Comparison of ENCODE assay signal across 21 cellular contexts in genomic region chr2:28628987-28629386, GRCh38.
A peak's percentile ranks its signal among the peaks of the same experiment; 100 is the strongest.
DNase-seq lines count a peak whose midpoint lies in the region; ATAC-seq and TF ChIP-seq lines count a peak whose summit lies in the region.
"Had no signal": no experiment of that assay in that cellular context is flagged by ENCODE, and none has a peak within 500 bp of the region (broad histone marks: within the 10 kb centered on the region; RNA-seq: fewer than 3 reads in every experiment).

No MANE protein-coding gene starts in this region.

- no peak overlapping the region for H2BK5ac ChIP-seq in mesenchymal stem cell (ENCODE audit: low read depth, low read length, poor library complexity, severe bottlenecking)

- no peak overlapping the region for H3K4ac ChIP-seq in mesenchymal stem cell (ENCODE audit: low read depth in 1 of 2, low read length in 2 of 2)

- WGBS in esophagus muscularis mucosa: 94% methylated on average over 5 of the region's 5 CpGs
- 93% methylated on average over 5 of the region's 5 CpGs for WGBS in mesenchymal stem cell

- peaks cover 51 to 98% (median 94%) of the 10 kb centered on the region in 4 donors for H3K4me1 ChIP-seq in esophagus muscularis mucosa
- H3K4me1 ChIP-seq in mesenchymal stem cell (ENCODE audit: control insufficient read depth, insufficient read depth, low read depth, low read length): peaks cover 10% of the 10 kb centered on the region
- peaks cover 68% of the 10 kb centered on the region for H3K4me1 ChIP-seq in stomach smooth muscle (ENCODE audit: control insufficient read depth, insufficient read depth, low read length)
- peaks cover 5 to 27% (median 15%) of the 10 kb centered on the region in 4 donors for H3K4me1 ChIP-seq in Peyer's patch
- H3K4me1 ChIP-seq: BE2C had no signal

- H4K8ac ChIP-seq in mesenchymal stem cell (ENCODE audit: low read length): no peak overlapping the region

- intact Hi-C loops in esophagus muscularis mucosa (cut with DNase I): no loop called here

- H2BK12ac ChIP-seq in mesenchymal stem cell (ENCODE audit: low read length in 2 of 2): peak overlapping the region; percentile 52 to 72

- no peak overlapping the region for H2BK120ac ChIP-seq in mesenchymal stem cell (ENCODE audit: low read depth, low read length)

- no peak for ATAC-seq in HG03135 (IDR thresholded peaks at IDR 0.05; ENCODE audit: unreplicated experiment)
- ATAC-seq: PC-3 had no signal

- H3K79me1 ChIP-seq in mesenchymal stem cell (replicated peaks; ENCODE audit: low read length, poor library complexity, severe bottlenecking): no peaks in the 10 kb centered on the region

- TF ChIP-seq CTCF in esophagus muscularis mucosa (IDR thresholded peaks at IDR 0.05) (no peak), Peyer's patch (IDR thresholded peaks at IDR 0.05) (no peak)

- H2AK5ac ChIP-seq in mesenchymal stem cell (ENCODE audit: low read length, severe bottlenecking): no peak overlapping the region

- H2AFZ ChIP-seq in mesenchymal stem cell (ENCODE audit: low read depth, low read length): no peak overlapping the region

- H4K91ac ChIP-seq in mesenchymal stem cell (ENCODE audit: low read length): peak overlapping the region; percentile 88

- H3K18ac ChIP-seq in mesenchymal stem cell (ENCODE audit: low read depth in 1 of 2, low read length in 2 of 2): peak overlapping the region in 1 of 2 experiments; percentile 52

- no peak overlapping the region for H3K9ac ChIP-seq in mesenchymal stem cell (ENCODE audit: low read length)
- H3K9ac ChIP-seq in stomach smooth muscle (ENCODE audit: low read length in 2 of 2): no peak overlapping the region

- H3K4me3 ChIP-seq in esophagus muscularis mucosa: no peak overlapping the region
- no peak overlapping the region for H3K4me3 ChIP-seq in mesenchymal stem cell (ENCODE audit: insufficient read depth in 1 of 2, low read depth in 1 of 2, low read length in 2 of 2)
- H3K4me3 ChIP-seq in stomach smooth muscle (ENCODE audit: low read length in 2 of 2): no peak overlapping the region
- no peak overlapping the region for H3K4me3 ChIP-seq in Peyer's patch
- H3K4me3 ChIP-seq: MG63 had no signal

- peak overlapping the region; percentile 73 for H2BK15ac ChIP-seq in mesenchymal stem cell (ENCODE audit: low read depth, poor library complexity, severe bottlenecking)

- no peaks in the 10 kb centered on the region for H3K36me3 ChIP-seq in esophagus muscularis mucosa
- H3K36me3 ChIP-seq in mesenchymal stem cell (ENCODE audit: control insufficient read depth in 1 of 2, insufficient read depth in 2 of 2, low read depth in 1 of 2, low read length in 2 of 2): no peaks in the 10 kb centered on the region
- H3K36me3 ChIP-seq in stomach smooth muscle (ENCODE audit: control insufficient read depth in 2 of 2, insufficient read depth in 2 of 2, low read length in 2 of 2): no peaks in the 10 kb centered on the region
- H3K36me3 ChIP-seq in Peyer's patch: no peaks in the 10 kb centered on the region
- H3K36me3 ChIP-seq: BE2C, MG63 had no signal

- H3K27ac ChIP-seq in esophagus muscularis mucosa (replicated peaks in 1 of 4) (peak overlapping the region; percentile 92 to 98 (median 96)), mesenchymal stem cell (ENCODE audit: low read length, poor library complexity, severe bottlenecking) (no peak overlapping the region), stomach smooth muscle (ENCODE audit: low read length) (peak overlapping the region; percentile 41), Peyer's patch (peak overlapping the region in 1 of 4 donors; percentile 84)

- H3K27me3 ChIP-seq in esophagus muscularis mucosa: no peaks in the 10 kb centered on the region
- H3K27me3 ChIP-seq in mesenchymal stem cell (ENCODE audit: control insufficient read depth in 1 of 2, insufficient read depth in 1 of 2, low read length in 2 of 2): no peaks in the 10 kb centered on the region
- no peaks in the 10 kb centered on the region for H3K27me3 ChIP-seq in stomach smooth muscle (ENCODE audit: control insufficient read depth in 1 of 2, insufficient read depth in 2 of 2, low read length in 2 of 2)
- H3K27me3 ChIP-seq in Peyer's patch: no peaks in the 10 kb centered on the region
- H3K27me3 ChIP-seq: BE2C, MG63 had no signal

- TF ChIP-seq POLR2A in esophagus muscularis mucosa (IDR thresholded peaks at IDR 0.05; ENCODE audit: low read depth): no peak
- no peak for TF ChIP-seq POLR2A in Peyer's patch (IDR thresholded peaks at IDR 0.05)

- H3K23ac ChIP-seq in mesenchymal stem cell (ENCODE audit: low read length in 2 of 2): no peak overlapping the region

- no peak overlapping the region for H3K4me2 ChIP-seq in mesenchymal stem cell (ENCODE audit: low read length, poor library complexity, severe bottlenecking)

- no peak overlapping the region for H3K14ac ChIP-seq in mesenchymal stem cell (ENCODE audit: low read length in 2 of 2)

- peak; percentile 34 for DNase-seq in activated effector memory CD4-positive, alpha-beta T cell treated with anti-CD3 and anti-CD28 coated beads, Interleukin-2, amount 50 U/mL, for 16 hours
- no peak for DNase-seq in activated effector memory CD4-positive, alpha-beta T cell treated with Interleukin-2 at 50 U/mL for 16 hours
- DNase-seq in esophagus muscularis mucosa (ENCODE audit: extremely low spot score) (no peak), mesenchymal stem cell (no peak), Peyer's patch (no peak)
- DNase-seq in activated CD4-positive, alpha-beta T cell treated with anti-CD3 and anti-CD28 coated beads for 48 hours: no peak
- DNase-seq: 8988T; BE2C; Calu3; CD4-positive, alpha-beta T cell; DMS53; Karpas-422; MG63; NCI-H1092; NCI-H146; NCI-H2081 treated with DMSO at 0.1 percent for 48 hours; NCI-H510A treated with DMSO at 0.1 percent for 48 hours; NCI-H82; PC-3 had no signal

- H3K9me3 ChIP-seq in esophagus muscularis mucosa (no peaks in the 10 kb centered on the region), mesenchymal stem cell (ENCODE audit: control insufficient read depth, low read length) (no peaks in the 10 kb centered on the region), stomach smooth muscle (ENCODE audit: control insufficient read depth in 2 of 2, low read length in 2 of 2) (no peaks in the 10 kb centered on the region), Peyer's patch (no peaks in the 10 kb centered on the region)
- H3K9me3 ChIP-seq: BE2C, MG63 had no signal

- TF ChIP-seq EP300 in esophagus muscularis mucosa (IDR thresholded peaks at IDR 0.05): no peak
